ENCODE assay signal across 24 cellular contexts in genomic region chr10:86556532-86556931, GRCh38.
"Had no signal": no experiment of that assay in that cellular context is flagged by ENCODE, and none has a peak within 500 bp of the region (broad histone marks: within the 10 kb centered on the region; RNA-seq: fewer than 3 reads in every experiment).

No MANE protein-coding gene starts in this region.

- H3K4me2 ChIP-seq: smooth muscle cell had no signal

- H3K4me1 ChIP-seq: heart right ventricle, left lung, upper lobe of left lung had no signal

- H3K9me3 ChIP-seq: heart right ventricle, left lung, thoracic aorta, upper lobe of left lung had no signal

- H3K27ac ChIP-seq: heart right ventricle, left lung, thoracic aorta, upper lobe of left lung, WERI-Rb-1 had no signal

- DNase-seq: activated CD4-positive, alpha-beta T cell treated with anti-CD3 and anti-CD28 coated beads, Interleukin-2, amount 50 U/mL, for 1 hour; activated CD4-positive, CD25-positive, alpha-beta regulatory T cell treated with anti-CD3 and anti-CD28 coated beads, Interleukin-2, amount 50 U/mL, for 72 hours; activated CD8-positive, alpha-beta T cell treated with anti-CD3 and anti-CD28 coated beads, Interleukin-2, amount 10 ng/mL, durations not matched to agents 7 days and 5 days; activated gamma-delta T cell; aorta; caudate nucleus; effector CD4-positive, alpha-beta T cell; erythroblast; foreskin fibroblast; heart right ventricle; immature natural killer cell; kidney glomerular epithelial cell; left lung; naive thymus-derived CD4-positive, alpha-beta T cell; occipital lobe; stimulated activated CD4-positive, alpha-beta T cell treated with anti-CD3 and anti-CD28 coated beads, Interleukin-15, amount 100 ng/mL, for 24 hours; stimulated activated naive B cell treated with anti-CD40 and anti-IgM and Interleukin-4, amounts not matched to agents 10 μg/mL and 1 μg/mL and 100 μg/mL, for 72 hours; T-helper 2 cell; upper lobe of left lung; WERI-Rb-1 had no signal

- H3K36me3 ChIP-seq: heart right ventricle, left lung, thoracic aorta, upper lobe of left lung, WERI-Rb-1 had no signal

- H3K27me3 ChIP-seq: heart right ventricle, left lung, upper lobe of left lung had no signal

- ATAC-seq: activated CD8-positive, alpha-beta T cell treated with anti-CD3 and anti-CD28 coated beads, Interleukin-2, amount 10 ng/mL, durations not matched to agents 7 days and 5 days; heart right ventricle; left lung; naive thymus-derived CD4-positive, alpha-beta T cell; sciatic nerve; stimulated activated naive B cell treated with anti-CD40 and anti-IgM and Interleukin-4, amounts not matched to agents 10 μg/mL and 1 μg/mL and 100 μg/mL, for 72 hours had no signal

- H3K4me3 ChIP-seq: heart right ventricle, left lung, lung, smooth muscle cell, thoracic aorta, upper lobe of left lung had no signal
